ENCODE assay signal across 1 cellular context in genomic region chr11:8873966-8874365, GRCh38.
TF ChIP-seq lines count a peak whose summit lies in the region.

No MANE protein-coding gene starts in this region.

TF ChIP-seq in IMR-90, 13 proteins besides CTCF, POLR2A, EP300 and RAD21:
- no peak for TF ChIP-seq CHD1 (IDR thresholded peaks at IDR 0.05; ENCODE audit: low read depth, low read length)
- no peak for TF ChIP-seq BHLHE40 (IDR thresholded peaks at IDR 0.05; ENCODE audit: low read depth, low read length)
- TF ChIP-seq ELK1 (IDR thresholded peaks at IDR 0.05; ENCODE audit: borderline replicate concordance, low read depth, low read length), result no peak
- no peak for TF ChIP-seq MAZ (IDR thresholded peaks at IDR 0.05; ENCODE audit: borderline replicate concordance, low read depth, low read length)
- no peak for TF ChIP-seq FOS (IDR thresholded peaks at IDR 0.05; ENCODE audit: low read depth, low read length)
- no peak for TF ChIP-seq CEBPB (IDR thresholded peaks at IDR 0.05; ENCODE audit: low read depth, low read length)
- TF ChIP-seq MXI1 (IDR thresholded peaks at IDR 0.05; ENCODE audit: borderline replicate concordance, low read depth, low read length), result no peak
- no peak for TF ChIP-seq USF2 (IDR thresholded peaks at IDR 0.05; ENCODE audit: low read depth, low read length)
- TF ChIP-seq RCOR1 (IDR thresholded peaks at IDR 0.05; ENCODE audit: insufficient replicate concordance, low read length), result no peak
- no peak for TF ChIP-seq MAFK (IDR thresholded peaks at IDR 0.05; ENCODE audit: low read depth, low read length)
- no peak for TF ChIP-seq NFE2L2 (IDR thresholded peaks at IDR 0.05; ENCODE audit: low read depth, low read length)
- TF ChIP-seq RFX5 (IDR thresholded peaks at IDR 0.05; ENCODE audit: low read depth, low read length), result no peak
- TF ChIP-seq SMC3 (IDR thresholded peaks at IDR 0.05; ENCODE audit: low read depth, low read length), result no peak
TF ChIP-seq in IMR-90: peak in this region for 0.
